Comparison of ENCODE assay signal across 8 cellular contexts in the genomic region with DNA sequence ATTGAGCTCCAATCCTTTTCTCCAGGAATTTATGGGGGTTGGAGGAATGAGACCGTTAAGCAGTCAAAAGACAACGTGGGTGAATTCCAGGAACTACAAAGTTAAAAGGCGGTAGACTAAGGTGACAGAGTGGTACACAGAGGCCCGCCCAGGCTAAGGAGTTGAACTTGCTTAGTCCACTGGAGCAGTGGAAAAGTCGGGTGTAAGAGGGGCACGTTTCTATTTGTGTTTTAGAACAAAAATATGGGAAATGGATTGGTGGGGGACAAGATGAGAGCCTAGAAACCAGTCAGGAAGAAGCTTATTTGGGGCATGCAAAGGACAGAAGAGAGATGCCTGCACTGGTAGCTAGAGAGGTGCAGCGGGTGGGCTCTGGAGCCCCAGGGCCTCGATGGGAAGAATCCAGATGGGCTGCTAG. TPM values are rescaled to one million over a fixed set of nuclear protein-coding genes. Genes with fewer than 3 reads are reported as not detected.
DNase-seq lines count a peak whose midpoint lies in the region; ATAC-seq and TF ChIP-seq lines count a peak whose summit lies in the region.

No MANE protein-coding gene starts in this region.

- CTCF ChIA-PET in activated CD4-positive, alpha-beta T cell treated with anti-CD3 and anti-CD28 coated beads for 36 hours (lab: Charles Lee): interaction anchor here (1.0 to 3.2 kb wide), 9 partner anchors 18 to 220 kb away, joined by 3 to 26 read pairs (median 4); no protein-coding TSS in a partner anchor
- CTCF ChIA-PET in RWPE1 (lab: Yijun Ruan, JAX): interaction anchor here (1.2 kb wide), 1 partner anchor 98 kb away, joined by 4 read pairs; a partner anchor contains a TSS

- H3K36me3 ChIP-seq in smooth muscle cell (ENCODE audit: low read depth) (no peaks in the 10 kb centered on the region), adrenal gland (replicated peaks in 1 of 2) (no peaks in the 10 kb centered on the region)

- H3K36me3 Mint-ChIP-seq in activated CD4-positive, alpha-beta T cell treated with anti-CD3 and anti-CD28 coated beads for 36 hours (ENCODE audit: low read depth): no peaks in the 10 kb centered on the region

- H3K4me3 Mint-ChIP-seq in activated CD4-positive, alpha-beta T cell treated with anti-CD3 and anti-CD28 coated beads for 36 hours: peak overlapping the region; percentile 83

- peak overlapping the region; percentile 83 for H3K27ac Mint-ChIP-seq in activated CD4-positive, alpha-beta T cell treated with anti-CD3 and anti-CD28 coated beads for 36 hours

- peak overlapping the region; percentile 90 for H3K4me2 ChIP-seq in smooth muscle cell

- no peak for TF ChIP-seq POLR2A in adrenal gland (IDR thresholded peaks at IDR 0.05)

- no peak for TF ChIP-seq CTCF in RWPE1 (conservative IDR thresholded peaks at IDR 0.05; ENCODE audit: low read depth)
- TF ChIP-seq CTCF in fibroblast of villous mesenchyme (IDR thresholded peaks at IDR 0.05; ENCODE audit: insufficient read depth, low read depth, low read length): no peak
- no peak for TF ChIP-seq CTCF in smooth muscle cell (IDR thresholded peaks at IDR 0.05; ENCODE audit: borderline replicate concordance, insufficient read depth, poor library complexity, severe bottlenecking)
- TF ChIP-seq CTCF in adrenal gland (IDR thresholded peaks at IDR 0.05): no peak

- H3K4me1 Mint-ChIP-seq in activated CD4-positive, alpha-beta T cell treated with anti-CD3 and anti-CD28 coated beads for 36 hours: peaks cover 15% of the 10 kb centered on the region

- H3K4me3 ChIP-seq in fibroblast of villous mesenchyme (ENCODE audit: low read depth, low read length) (peak overlapping the region; percentile 98), smooth muscle cell (peak overlapping the region; percentile 99), adrenal gland (peak overlapping the region in 1 of 4 donors; percentile 68)

- no peaks in the 10 kb centered on the region for H3K9me3 Mint-ChIP-seq in activated CD4-positive, alpha-beta T cell treated with anti-CD3 and anti-CD28 coated beads for 36 hours (ENCODE audit: low read depth)

- H3K27me3 ChIP-seq in smooth muscle cell (ENCODE audit: low read depth) (no peaks in the 10 kb centered on the region), adrenal gland (no peaks in the 10 kb centered on the region)

- H3K4me1 ChIP-seq in smooth muscle cell (ENCODE audit: low read depth) (peaks cover 15% of the 10 kb centered on the region), adrenal gland (replicated peaks in 1 of 2) (peaks cover 0 to 10% of the 10 kb centered on the region in 2 donors)

- H3K27ac ChIP-seq in RWPE1: peak overlapping the region; percentile 92
- peak overlapping the region; percentile 26 for H3K27ac ChIP-seq in smooth muscle cell (ENCODE audit: low read depth)
- peak overlapping the region in 1 of 5 donors; percentile 48 for H3K27ac ChIP-seq in adrenal gland
- H3K27ac ChIP-seq in substantia nigra (ENCODE audit: low read depth, low read length, poor library complexity, severe bottlenecking): no peak overlapping the region

- 59% methylated on average over 8 of the region's 8 CpGs for WGBS in smooth muscle cell (ENCODE audit: low lambda C conversion rate)
- WGBS in adrenal gland, 4 donors: 63 to 71% (median 66%) methylated on average over 8 of the region's 8 CpGs

- peaks cover 12% of the 10 kb centered on the region for H3K27me3 Mint-ChIP-seq in activated CD4-positive, alpha-beta T cell treated with anti-CD3 and anti-CD28 coated beads for 36 hours

- POLR2A ChIA-PET in activated CD4-positive, alpha-beta T cell treated with anti-CD3 and anti-CD28 coated beads for 36 hours (lab: Charles Lee): interaction anchor here (0.5 to 1.5 kb wide), 4 partner anchors 23 to 311 kb away, joined by 3 to 4 read pairs (median 4); a partner anchor contains a TSS
- POLR2A ChIA-PET in RWPE1 (lab: Yijun Ruan, JAX; ENCODE audit: low non-redundant PET): interaction anchor here (0.6 to 1.5 kb wide), 2 partner anchors 23 to 52 kb away, joined by 4 to 5 read pairs; no protein-coding TSS in a partner anchor

- ATAC-seq in activated CD4-positive, alpha-beta T cell treated with anti-CD3 and anti-CD28 coated beads for 36 hours: no peak
- no peak for ATAC-seq in GM21526 (IDR thresholded peaks at IDR 0.05; ENCODE audit: low FRiP score, unreplicated experiment)

- no peaks in the 10 kb centered on the region for H3K9me3 ChIP-seq in smooth muscle cell (replicated peaks; ENCODE audit: low read depth)
- no peaks in the 10 kb centered on the region for H3K9me3 ChIP-seq in adrenal gland (replicated peaks in 1 of 3)

- intact Hi-C loops in activated CD4-positive, alpha-beta T cell treated with anti-CD3 and anti-CD28 coated beads for 36 hours (cut with DNase I, micrococcal nuclease): no loop called here
- intact Hi-C loops in adrenal gland (cut with DNase I): no loop called here

- H4K20me1 ChIP-seq in smooth muscle cell (ENCODE audit: low read depth): no peaks in the 10 kb centered on the region

- H3K9ac ChIP-seq in smooth muscle cell (ENCODE audit: low read depth): peak overlapping the region; percentile 3

- peak overlapping the region; percentile 99 for H2AFZ ChIP-seq in smooth muscle cell (ENCODE audit: low read depth)

- H3F3A ChIP-seq in smooth muscle cell (ENCODE audit: low read depth): no peaks in the 10 kb centered on the region

- H3K79me2 ChIP-seq in smooth muscle cell (ENCODE audit: low read depth): peaks cover 19% of the 10 kb centered on the region

- DNase-seq in activated CD4-positive, alpha-beta T cell treated with anti-CD3 and anti-CD28 coated beads for 36 hours: no peak
- no peak for DNase-seq in activated CD4-positive, alpha-beta T cell treated with anti-CD3 and anti-CD28 coated beads for 48 hours
- DNase-seq in RWPE1 (ENCODE audit: low spot score) (no peak), fibroblast of villous mesenchyme (ENCODE audit: low read depth) (no peak), smooth muscle cell (lab: John Stamatoyannopoulos, UW; ENCODE audit: unreplicated experiment) (no peak), adrenal gland (no peak), substantia nigra (lab: John Stamatoyannopoulos, UW) (no peak)

RNA-seq across cellular contexts. Expression of a gene that starts 1.2 kb away (rescaled TPM):
- total RNA-seq in activated CD4-positive, alpha-beta T cell treated with anti-CD3 and anti-CD28 coated beads for 36 hours: 10 to 100 TPM; 10.6 TPM
- total RNA-seq in fibroblast of villous mesenchyme (4.2 and 5.6 TPM in 2 replicates), smooth muscle cell (7.8 and 8.2 TPM in 2 replicates), adrenal gland (1 to 10 TPM in 6 of 8 donors, under 1 TPM in 2; 0.97 to 5.1 (median 2.0) TPM)
- polyA plus RNA-seq in smooth muscle cell (2.2 and 3.7 TPM in 2 replicates), adrenal gland (1 to 10 TPM; 1.2 to 2.3 (median 1.9) TPM)
